Comparison of ENCODE assay signal across 15 cellular contexts in genomic region chr2:198337368-198337767, GRCh38.
"Had no signal": no experiment of that assay in that cellular context is flagged by ENCODE, and none has a peak within 500 bp of the region (broad histone marks: within the 10 kb centered on the region; RNA-seq: fewer than 3 reads in every experiment).

No MANE protein-coding gene starts in this region.

- H3K9me3 ChIP-seq: thyroid gland had no signal

- DNase-seq: activated B cell treated with CpG ODN at 0.5 μM for 24 hours; activated CD4-positive, alpha-beta T cell treated with anti-CD3 and anti-CD28 coated beads, Interleukin-2, amount 10 ng/mL, durations not matched to agents 24 days and 14 days; activated naive CD4-positive, alpha-beta T cell treated with Interleukin-2 at 50 U/mL for 16 hours; anterior cingulate cortex; brain microvascular endothelial cell; cortex of kidney; effector CD4-positive, alpha-beta T cell; foreskin keratinocyte; glutamatergic neuron; hypothalamus; immature natural killer cell; stimulated activated CD4-positive, alpha-beta T cell treated with anti-CD3 and anti-CD28 coated beads, Interleukin-1b, Interleukin-23, amount 100 ng/mL, for 48 hours; T-helper 2 cell; thyroid gland had no signal

- H3K27me3 ChIP-seq: brain microvascular endothelial cell, thyroid gland had no signal

- H3K27ac ChIP-seq: brain microvascular endothelial cell, foreskin keratinocyte, thyroid gland had no signal

- H3K4me1 ChIP-seq: foreskin keratinocyte, thyroid gland had no signal

- H3K4me3 ChIP-seq: thyroid gland had no signal

- ATAC-seq: foreskin keratinocyte; stimulated activated effector memory CD8-positive, alpha-beta T cell treated with anti-CD3 and anti-CD28 coated beads, Interleukin-12 subunit alpha, Interleukin-12 subunit beta, amount 100 ng/mL, for 72 hours had no signal

- H3K36me3 ChIP-seq: brain microvascular endothelial cell, thyroid gland had no signal
